In the genomic region with DNA sequence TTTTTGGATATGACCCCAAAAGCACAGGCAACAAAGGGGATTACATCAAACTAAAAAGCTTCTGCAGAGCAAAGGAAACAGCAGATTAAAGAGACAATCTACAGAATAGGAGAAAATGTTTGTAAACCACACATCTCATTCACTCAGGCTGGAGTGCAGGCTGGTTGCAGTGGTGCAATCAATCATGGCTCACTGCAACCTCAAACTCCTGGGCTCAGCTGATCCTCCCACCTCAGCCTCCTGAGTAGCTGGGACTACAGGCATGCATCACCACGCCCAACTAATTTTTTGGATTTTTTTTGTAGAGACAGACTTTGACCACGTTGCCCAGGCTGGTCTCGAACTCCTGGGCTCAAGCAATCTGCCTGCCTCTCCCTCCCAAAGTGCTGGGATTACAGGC, we compare ENCODE assay signal across 25 cellular contexts.
"Had no signal": no experiment of that assay in that cellular context is flagged by ENCODE, and none has a peak within 500 bp of the region (broad histone marks: within the 10 kb centered on the region; RNA-seq: fewer than 3 reads in every experiment).

No MANE protein-coding gene starts in this region.

- H3K4me3 Mint-ChIP-seq: endodermal cell; immature natural killer cell; nephron progenitor cell; stimulated activated memory B cell treated with anti-CD40 and anti-IgM and Interleukin-4, amounts not matched to agents 10 μg/mL and 1 μg/mL and 100 μg/mL, for 72 hours; stimulated activated naive CD8-positive, alpha-beta T cell treated with anti-CD3 and anti-CD28 coated beads, Interleukin-15, Interleukin-2, amounts not matched to agents 100 ng/mL and 50 ng/mL, for 24 hours had no signal

- H3K9me3 Mint-ChIP-seq: endodermal cell; immature natural killer cell; nephron progenitor cell; stimulated activated memory B cell treated with anti-CD40 and anti-IgM and Interleukin-4, amounts not matched to agents 10 μg/mL and 1 μg/mL and 100 μg/mL, for 72 hours; stimulated activated naive CD8-positive, alpha-beta T cell treated with anti-CD3 and anti-CD28 coated beads, Interleukin-15, Interleukin-2, amounts not matched to agents 100 ng/mL and 50 ng/mL, for 24 hours had no signal

- DNase-seq: effector CD4-positive, alpha-beta T cell; endodermal cell; erythroblast; foreskin keratinocyte; immature natural killer cell; kidney; left cardiac atrium; left ventricle myocardium superior; mesenchymal stem cell; midbrain; nephron progenitor cell; psoas muscle; retina; right lobe of liver; spleen; stimulated activated CD4-positive, alpha-beta T cell treated with anti-CD3 and anti-CD28 coated beads, Interleukin-15, amount 100 ng/mL, for 24 hours; stimulated activated CD4-positive, alpha-beta T cell treated with anti-CD3 and anti-CD28 coated beads, Interleukin-1b, Interleukin-23, amount 100 ng/mL, for 48 hours; stimulated activated CD4-positive, alpha-beta T cell treated with anti-CD3 and anti-CD28 coated beads, Interleukin-4, amount 100 ng/mL, for 24 hours; testis; upper lobe of right lung had no signal

- ATAC-seq: foreskin keratinocyte; left cardiac atrium; left ventricle myocardium superior; psoas muscle; right lobe of liver; stimulated activated memory B cell treated with anti-CD40 and anti-IgM and Interleukin-4, amounts not matched to agents 10 μg/mL and 1 μg/mL and 100 μg/mL, for 72 hours; upper lobe of right lung had no signal

- H3K4me1 Mint-ChIP-seq: endodermal cell had no signal

- H3K27me3 Mint-ChIP-seq: stimulated activated memory B cell treated with anti-CD40 and anti-IgM and Interleukin-4, amounts not matched to agents 10 μg/mL and 1 μg/mL and 100 μg/mL, for 72 hours; stimulated activated naive CD8-positive, alpha-beta T cell treated with anti-CD3 and anti-CD28 coated beads, Interleukin-15, Interleukin-2, amounts not matched to agents 100 ng/mL and 50 ng/mL, for 24 hours had no signal

- H3K27ac Mint-ChIP-seq: endodermal cell; immature natural killer cell; nephron progenitor cell; stimulated activated memory B cell treated with anti-CD40 and anti-IgM and Interleukin-4, amounts not matched to agents 10 μg/mL and 1 μg/mL and 100 μg/mL, for 72 hours; stimulated activated naive CD8-positive, alpha-beta T cell treated with anti-CD3 and anti-CD28 coated beads, Interleukin-15, Interleukin-2, amounts not matched to agents 100 ng/mL and 50 ng/mL, for 24 hours had no signal

- H3K27ac ChIP-seq: foreskin keratinocyte, neutrophil, psoas muscle, right lobe of liver, spleen, testis, tibial nerve, upper lobe of right lung, vagina had no signal
